Comparison of ENCODE assay signal across 8 cellular contexts in genomic region chr4:55547461-55547770, GRCh38. TPM values are rescaled to one million over a fixed set of nuclear protein-coding genes. Genes with fewer than 3 reads are reported as not detected.
DNase-seq lines count a peak whose midpoint lies in the region; ATAC-seq and TF ChIP-seq lines count a peak whose summit lies in the region.

No MANE protein-coding gene starts in this region.

- H3K4me1 Mint-ChIP-seq in T-helper 17 cell = peaks cover 23% of the 10 kb centered on the region

- no peak overlapping the region for H3K9ac ChIP-seq in parathyroid adenoma

- H3K9me3 ChIP-seq in T-helper 17 cell (ENCODE audit: control insufficient read depth, low read length, poor library complexity, severe bottlenecking) = no peaks in the 10 kb centered on the region
- no peaks in the 10 kb centered on the region for H3K9me3 ChIP-seq in gastroesophageal sphincter
- no peaks in the 10 kb centered on the region for H3K9me3 ChIP-seq in parathyroid adenoma (ENCODE audit: control insufficient read depth, low read length)

- ATAC-seq in T-helper 17 cell (no peak), gastroesophageal sphincter (peak; percentile 10), HG02571 (IDR thresholded peaks at IDR 0.05; ENCODE audit: unreplicated experiment) (no peak), HG02884 (IDR thresholded peaks at IDR 0.05; ENCODE audit: unreplicated experiment) (no peak)

- no peaks in the 10 kb centered on the region for H3K27me3 Mint-ChIP-seq in T-helper 17 cell

- DNase-seq in NCI-H1105 treated with DMSO at 0.1 percent for 48 hours (lab: John Stamatoyannopoulos, UW) (peak; percentile 41), NCI-H1105 (lab: John Stamatoyannopoulos, UW) (no peak), T-helper 17 cell (peak in 1 of 3 donors; percentile 10)
- no peak for DNase-seq in stimulated activated CD4-positive, alpha-beta T cell treated with anti-CD3 and anti-CD28 coated beads, Interleukin-4, amount 100 ng/mL, for 4 hours

- peak overlapping the region; percentile 93 for H3K4me3 Mint-ChIP-seq in T-helper 17 cell

- H3K36me3 Mint-ChIP-seq in T-helper 17 cell (ENCODE audit: low read depth) = no peaks in the 10 kb centered on the region

- H2AFZ ChIP-seq in parathyroid adenoma = peak overlapping the region; percentile 94

- peaks cover 0 to 36% (median 6%) of the 10 kb centered on the region in 3 donors for H3K4me1 ChIP-seq in gastroesophageal sphincter
- no peaks in the 10 kb centered on the region for H3K4me1 ChIP-seq in parathyroid adenoma

- TF ChIP-seq CTCF in gastroesophageal sphincter (IDR thresholded peaks at IDR 0.05) = no peak
- no peak for TF ChIP-seq CTCF in parathyroid adenoma (IDR thresholded peaks at IDR 0.05)

- no peaks in the 10 kb centered on the region for H3K36me3 ChIP-seq in gastroesophageal sphincter
- no peaks in the 10 kb centered on the region for H3K36me3 ChIP-seq in parathyroid adenoma (ENCODE audit: control insufficient read depth, insufficient read depth, low read length)

- H3K79me2 ChIP-seq in parathyroid adenoma = peaks cover 7% of the 10 kb centered on the region

- no peak for TF ChIP-seq EP300 in gastroesophageal sphincter (IDR thresholded peaks at IDR 0.05)

- peak overlapping the region; percentile 85 to 99 for H3K4me3 ChIP-seq in gastroesophageal sphincter
- peak overlapping the region; percentile 70 for H3K4me3 ChIP-seq in parathyroid adenoma (ENCODE audit: low read depth, low read length)

- no peak for TF ChIP-seq POLR2A in gastroesophageal sphincter (IDR thresholded peaks at IDR 0.05)

- H3K4me2 ChIP-seq in parathyroid adenoma (ENCODE audit: low read length) = peak overlapping the region; percentile 76

- H3K27me3 ChIP-seq in gastroesophageal sphincter = no peaks in the 10 kb centered on the region
- H3K27me3 ChIP-seq in parathyroid adenoma (ENCODE audit: control insufficient read depth, insufficient read depth, low read length) = no peaks in the 10 kb centered on the region

- H3K27ac ChIP-seq in gastroesophageal sphincter = peak overlapping the region; percentile 93 to 99 (median 97)
- H3K27ac ChIP-seq in parathyroid adenoma = peak overlapping the region; percentile 87

- 0% methylated on average over 2 to 7 of the region's 10 CpGs for WGBS in gastroesophageal sphincter (ENCODE audit: low coverage in 1 of 2), 2 donors

- H3K27ac Mint-ChIP-seq in T-helper 17 cell = peak overlapping the region; percentile 60

RNA-seq across cellular contexts. Expression of gene CLOCK, which starts 0.7 kb away (rescaled TPM):
- total RNA-seq in T-helper 17 cell (10 to 100 TPM; 11.6 to 15.1 TPM), gastroesophageal sphincter (10 to 100 TPM; 30.0 to 55.7 (median 33.9) TPM)

RNA-seq across cellular contexts. Expression of gene PDCL2, which starts 44.6 kb away (rescaled TPM):
- total RNA-seq in T-helper 17 cell (not detected), gastroesophageal sphincter (not detected)
